Comparison of ENCODE assay signal across 8 cellular contexts in the genomic region with DNA sequence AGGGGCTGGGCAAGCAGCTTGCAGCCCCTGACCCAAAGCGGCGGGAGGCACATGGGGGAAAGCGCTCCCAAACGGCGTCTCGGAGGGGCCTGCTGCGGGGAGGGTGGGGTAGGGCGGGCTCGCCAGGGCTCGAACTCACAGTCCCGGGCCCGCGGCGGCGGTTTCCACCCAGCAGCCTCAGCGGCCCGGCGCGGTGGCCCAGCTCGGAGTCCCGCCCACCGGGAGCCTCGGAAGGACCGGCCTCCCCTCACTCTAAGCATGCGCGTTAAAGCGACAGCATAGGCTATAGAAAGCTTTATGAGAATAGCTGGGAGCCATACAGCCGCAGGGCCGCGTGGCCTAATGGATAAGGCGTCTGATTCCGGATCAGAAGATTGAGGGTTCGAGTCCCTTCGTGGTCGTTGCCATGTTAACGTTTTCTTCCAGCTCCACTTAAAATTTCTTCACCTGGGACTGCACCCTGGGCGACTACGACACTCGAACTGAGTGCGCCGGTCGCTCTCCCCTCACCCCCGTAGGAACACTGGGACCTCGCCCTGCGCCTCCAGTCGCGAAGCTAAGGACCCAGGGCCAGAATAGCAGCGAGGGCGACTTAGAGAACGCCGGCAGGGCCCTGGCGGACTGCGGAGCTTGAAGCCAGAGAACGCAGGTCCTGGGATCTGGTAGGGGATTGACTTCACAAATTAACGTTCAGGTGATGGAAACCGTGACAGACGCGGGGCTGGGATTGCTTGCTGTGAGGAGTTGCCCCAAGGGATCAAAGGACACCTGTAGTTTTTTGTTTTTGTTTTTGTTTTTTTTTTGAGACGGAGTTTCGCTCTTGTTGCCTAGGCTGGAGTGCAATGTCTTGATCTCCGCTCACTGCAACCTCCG. TPM values are rescaled to one million over a fixed set of nuclear protein-coding genes. Genes with fewer than 3 reads are reported as not detected.
DNase-seq lines count a peak whose midpoint lies in the region; ATAC-seq, FAIRE-seq and TF ChIP-seq lines count a peak whose summit lies in the region.

No MANE protein-coding gene starts in this region.

- peak overlapping the region; percentile 65 to 76 for H3K4me3 ChIP-seq in right atrium auricular region

- H3K36me3 ChIP-seq in right atrium auricular region: no peaks in the 10 kb centered on the region

- peak overlapping the region; percentile 86 for H3K4me3 Mint-ChIP-seq in T-helper 1 cell treated with Interleukin-12 subunit alpha and Interleukin-12 subunit beta and Interleukin-4 antibody, amounts not matched to agents 30 μg/mL and 1 μg/mL, for 36 hours

- no peak for TF ChIP-seq CTCF in right atrium auricular region (IDR thresholded peaks at IDR 0.05)

- DNase-seq in NCI-H146 treated with DMSO at 0.1 percent for 48 hours (lab: John Stamatoyannopoulos, UW; ENCODE audit: unreplicated experiment) (peak; percentile 96), amygdala (lab: John Stamatoyannopoulos, UW) (peak; percentile 24 to 95 (median 84)), right atrium auricular region (ENCODE audit: low spot score) (peak; percentile 98), pulmonary artery endothelial cell (ENCODE audit: low read depth, low spot score) (peak; percentile 73), urothelium cell line (ENCODE audit: low spot score) (peak; percentile 97)

- FAIRE-seq in urothelium cell line (lab: Jason Lieb, UNC): no peak

- peak overlapping the region; percentile 88 to 91 for H3K27ac ChIP-seq in right atrium auricular region

- peak; percentile 59 for ATAC-seq in HG02884 (IDR thresholded peaks at IDR 0.05; ENCODE audit: unreplicated experiment)

- peaks cover 0 to 27% of the 10 kb centered on the region in 2 donors for H3K4me1 ChIP-seq in right atrium auricular region

- no peaks in the 10 kb centered on the region for H3K27me3 ChIP-seq in right atrium auricular region

- H3K27me3 Mint-ChIP-seq in T-helper 1 cell treated with Interleukin-12 subunit alpha and Interleukin-12 subunit beta and Interleukin-4 antibody, amounts not matched to agents 30 μg/mL and 1 μg/mL, for 36 hours (ENCODE audit: low read depth): peaks cover 13% of the 10 kb centered on the region

- no peaks in the 10 kb centered on the region for H3K9me3 ChIP-seq in right atrium auricular region

- peaks cover 22% of the 10 kb centered on the region for H3K4me1 Mint-ChIP-seq in T-helper 1 cell treated with Interleukin-12 subunit alpha and Interleukin-12 subunit beta and Interleukin-4 antibody, amounts not matched to agents 30 μg/mL and 1 μg/mL, for 36 hours (ENCODE audit: low read depth)

- H3K9me3 Mint-ChIP-seq in T-helper 1 cell treated with Interleukin-12 subunit alpha and Interleukin-12 subunit beta and Interleukin-4 antibody, amounts not matched to agents 30 μg/mL and 1 μg/mL, for 36 hours: no peaks in the 10 kb centered on the region

- H3K36me3 Mint-ChIP-seq in T-helper 1 cell treated with Interleukin-12 subunit alpha and Interleukin-12 subunit beta and Interleukin-4 antibody, amounts not matched to agents 30 μg/mL and 1 μg/mL, for 36 hours (ENCODE audit: low read depth): peaks cover 5% of the 10 kb centered on the region

- peak overlapping the region; percentile 90 for H3K27ac Mint-ChIP-seq in T-helper 1 cell treated with Interleukin-12 subunit alpha and Interleukin-12 subunit beta and Interleukin-4 antibody, amounts not matched to agents 30 μg/mL and 1 μg/mL, for 36 hours

- peak; percentile 43 for TF ChIP-seq POLR2A in GM15510 (IDR thresholded peaks at IDR 0.05; ENCODE audit: borderline replicate concordance, extremely low read depth, insufficient read length)

RNA-seq across cellular contexts. Expression of a gene that starts 15.8 kb away (rescaled TPM):
- total RNA-seq in right atrium auricular region: 1 to 10 TPM; 7.3 to 7.9 TPM
- 4.8 and 5.0 TPM in 2 replicates for total RNA-seq in pulmonary artery endothelial cell

RNA-seq across cellular contexts. Expression of a gene that starts 37.4 kb away (rescaled TPM):
- total RNA-seq in right atrium auricular region: not detected
- total RNA-seq in pulmonary artery endothelial cell: 0.13 TPM in 1 of 2 replicates, not detected in the other

RNA-seq across cellular contexts. Expression of a gene that starts 38.2 kb away (rescaled TPM):
- total RNA-seq in right atrium auricular region (10 to 100 TPM; 10.5 to 12.4 TPM), pulmonary artery endothelial cell (21.3 and 22.5 TPM in 2 replicates)

RNA-seq across cellular contexts. Expression of a gene that starts 51.5 kb away (rescaled TPM):
- total RNA-seq in right atrium auricular region: not detected
- not detected in 2 replicates for total RNA-seq in pulmonary artery endothelial cell

Comparison
In these comparisons a context has a peak if more than half of its experiments do, and no peak if none do; other contexts are left out.
1. Peak in every context shown above with its lines: DNase-seq, ATAC-seq, H3K4me3 ChIP-seq and H3K27ac ChIP-seq.